In the genomic region with DNA sequence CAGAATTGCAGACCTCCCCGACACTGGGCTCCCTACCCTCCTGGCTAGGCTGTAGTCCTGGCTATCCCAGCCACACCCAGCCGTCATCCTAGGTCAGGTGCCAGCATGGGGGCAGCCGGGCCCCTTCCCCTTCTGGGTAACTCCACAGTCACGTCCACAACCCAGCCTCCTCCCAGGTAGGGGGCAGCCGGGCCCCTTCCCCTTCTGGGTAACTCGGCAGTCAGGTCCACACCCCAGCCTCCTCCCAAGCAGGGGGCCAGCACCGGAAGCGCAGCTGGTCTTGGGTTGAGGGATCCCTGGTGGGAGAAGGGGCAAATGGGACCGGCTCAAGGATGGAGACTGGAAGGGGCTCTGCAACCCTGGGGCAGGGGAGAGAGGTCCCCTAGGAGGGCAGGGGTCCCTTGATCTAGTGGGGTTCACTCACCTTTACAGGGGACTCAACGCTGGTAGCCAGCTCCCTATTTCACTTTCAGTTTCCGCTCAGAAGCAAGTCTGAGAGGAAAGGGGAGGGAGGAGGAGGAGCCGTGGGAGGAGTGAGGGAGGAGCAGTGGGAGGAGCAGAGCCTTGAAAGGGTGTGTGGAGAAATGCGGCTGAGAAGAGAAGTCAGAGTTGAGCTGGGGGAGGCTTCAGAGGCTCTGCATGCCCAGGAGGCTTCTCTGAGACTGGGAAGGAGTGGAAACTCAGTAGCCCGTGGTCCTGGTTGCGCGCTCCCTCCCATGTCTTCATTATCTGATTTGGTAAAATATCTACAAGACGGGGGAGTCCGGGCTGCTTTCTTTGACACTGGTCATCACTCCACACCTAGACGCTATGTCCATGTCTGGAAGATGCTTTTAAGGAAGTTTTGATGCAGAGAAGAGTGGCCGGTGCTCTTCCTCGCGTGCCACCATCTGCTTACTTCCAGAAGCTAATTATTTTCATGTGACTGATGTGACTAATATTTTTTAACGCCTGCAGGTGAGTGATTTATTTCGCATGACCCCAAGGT, we compare ENCODE assay signal across 8 cellular contexts. TPM values are rescaled to one million over a fixed set of nuclear protein-coding genes. Genes with fewer than 3 reads are reported as not detected.
DNase-seq lines count a peak whose midpoint lies in the region; ATAC-seq and TF ChIP-seq lines count a peak whose summit lies in the region.

A gene (minus strand): TSS at position 494 of the 988 bp plus-strand sequence. CDS start 3,293 bp downstream, outside the sequence.

- H3K36me3 Mint-ChIP-seq in activated naive CD8-positive, alpha-beta T cell treated with anti-CD3 and anti-CD28 coated beads, Interleukin-2, amount 50 U/mL, for 24 hours (ENCODE audit: low read depth): peaks cover 18% of the 10 kb centered on the region
- peaks cover 18% of the 10 kb centered on the region for H3K36me3 Mint-ChIP-seq in type B pancreatic cell

- ATAC-seq in GM21786 (IDR thresholded peaks at IDR 0.05; ENCODE audit: unreplicated experiment): peak; percentile 100
- ATAC-seq in activated naive CD8-positive, alpha-beta T cell treated with anti-CD3 and anti-CD28 coated beads, Interleukin-2, amount 50 U/mL, for 24 hours: peak; percentile 99

- peak within 1 kb of the TSS; percentile 85 for H3K4me3 ChIP-seq in SU-DHL-6 (ENCODE audit: insufficient read depth, low read length, poor library complexity, severe bottlenecking)

- H3K27ac Mint-ChIP-seq in activated naive CD8-positive, alpha-beta T cell treated with anti-CD3 and anti-CD28 coated beads, Interleukin-2, amount 50 U/mL, for 24 hours: peak within 1 kb of the TSS; percentile 92
- H3K27ac Mint-ChIP-seq in type B pancreatic cell: peak within 1 kb of the TSS; percentile 61

- H3K79me2 ChIP-seq in SU-DHL-6 (ENCODE audit: insufficient read depth, low read length): no peaks in the 10 kb centered on the region

- H4K20me1 ChIP-seq in SU-DHL-6 (ENCODE audit: low read depth, low read length): no peaks in the 10 kb centered on the region

- no peaks in the 10 kb centered on the region for H3K4me1 ChIP-seq in ES-I3 (ENCODE audit: insufficient read depth, low read length)

- H3F3A ChIP-seq in SU-DHL-6 (ENCODE audit: insufficient read depth): no peaks in the 10 kb centered on the region

- TF ChIP-seq CTCF in SU-DHL-6 (IDR thresholded peaks at IDR 0.05; ENCODE audit: insufficient read depth, low read length, poor library complexity, severe bottlenecking) (no peak), type B pancreatic cell (conservative IDR thresholded peaks at IDR 0.05) (no peak)

- no peaks in the 10 kb centered on the region for H3K27me3 Mint-ChIP-seq in activated naive CD8-positive, alpha-beta T cell treated with anti-CD3 and anti-CD28 coated beads, Interleukin-2, amount 50 U/mL, for 24 hours
- no peaks in the 10 kb centered on the region for H3K27me3 Mint-ChIP-seq in type B pancreatic cell

- H3K9me3 ChIP-seq in ES-I3 (ENCODE audit: control insufficient read depth, insufficient read depth, low read length) (no peaks in the 10 kb centered on the region), KOPT-K1 (ENCODE audit: insufficient read depth, low read length, poor library complexity, severe bottlenecking) (no peaks in the 10 kb centered on the region), SU-DHL-6 (ENCODE audit: insufficient read depth, low read length) (no peaks in the 10 kb centered on the region)

- H3K9me2 ChIP-seq in SU-DHL-6 (replicated peaks; ENCODE audit: insufficient read depth, low read length): no peaks in the 10 kb centered on the region

- peaks cover 6% of the 10 kb centered on the region for H3K9me3 Mint-ChIP-seq in activated naive CD8-positive, alpha-beta T cell treated with anti-CD3 and anti-CD28 coated beads, Interleukin-2, amount 50 U/mL, for 24 hours
- peaks cover 4% of the 10 kb centered on the region for H3K9me3 Mint-ChIP-seq in type B pancreatic cell

- H3K36me3 ChIP-seq in ES-I3 (ENCODE audit: insufficient read depth, low read length) (no peaks in the 10 kb centered on the region; the same call in 1 of the 2 replicates), KOPT-K1 (ENCODE audit: insufficient read depth, low read length) (peaks cover 18% of the 10 kb centered on the region), SU-DHL-6 (ENCODE audit: low read length) (no peaks in the 10 kb centered on the region)

- intact Hi-C loops in cardiac septum (cut with DNase I): loop anchor here (5.0 kb wide), 1 partner anchor 201 kb away; no protein-coding TSS in a partner anchor

- H3K27me3 ChIP-seq in SU-DHL-6 (ENCODE audit: low read length): no peaks in the 10 kb centered on the region

- peak within 1 kb of the TSS; percentile 70 for H3K9ac ChIP-seq in ES-I3 (ENCODE audit: low read depth, low read length)
- H3K9ac ChIP-seq in SU-DHL-6 (ENCODE audit: low read length): peak within 1 kb of the TSS; percentile 69

- peak within 1 kb of the TSS; percentile 98 for H2AFZ ChIP-seq in SU-DHL-6 (ENCODE audit: low read depth, low read length, severe bottlenecking)

- H3K27ac ChIP-seq in KOPT-K1 (ENCODE audit: low read depth, low read length, poor library complexity, severe bottlenecking) (peak within 1 kb of the TSS; percentile 87), SU-DHL-6 (ENCODE audit: low read depth, low read length) (no peak within 1 kb of the TSS)

- H3K4me3 Mint-ChIP-seq in activated naive CD8-positive, alpha-beta T cell treated with anti-CD3 and anti-CD28 coated beads, Interleukin-2, amount 50 U/mL, for 24 hours: peak within 1 kb of the TSS; percentile 88
- H3K4me3 Mint-ChIP-seq in type B pancreatic cell: peak within 1 kb of the TSS; percentile 90

- peaks cover 35% of the 10 kb centered on the region for H3K4me1 Mint-ChIP-seq in activated naive CD8-positive, alpha-beta T cell treated with anti-CD3 and anti-CD28 coated beads, Interleukin-2, amount 50 U/mL, for 24 hours
- H3K4me1 Mint-ChIP-seq in type B pancreatic cell (ENCODE audit: unreplicated experiment): peaks cover 14% of the 10 kb centered on the region

- peak; percentile 85 for DNase-seq in activated naive CD8-positive, alpha-beta T cell treated with anti-CD3 and anti-CD28 coated beads, Interleukin-2, amount 50 U/mL, for 24 hours
- DNase-seq in cardiac septum (ENCODE audit: low spot score): peak; percentile 94
- peak; percentile 88 for DNase-seq in pons (ENCODE audit: low spot score)
- no peak for DNase-seq in type B pancreatic cell (ENCODE audit: extremely low spot score, unreplicated experiment)

- peak within 1 kb of the TSS; percentile 64 for H3K4me2 ChIP-seq in SU-DHL-6 (ENCODE audit: low read depth, low read length, poor library complexity, severe bottlenecking)

RNA-seq across cellular contexts. Expression of the gene that starts here (rescaled TPM):
- total RNA-seq in cardiac septum (5.9 TPM), type B pancreatic cell (ENCODE audit: low replicate concordance) (18.4 and 31.1 TPM in 2 replicates)
